Comparison of ENCODE assay signal across 9 cellular contexts in the genomic region with DNA sequence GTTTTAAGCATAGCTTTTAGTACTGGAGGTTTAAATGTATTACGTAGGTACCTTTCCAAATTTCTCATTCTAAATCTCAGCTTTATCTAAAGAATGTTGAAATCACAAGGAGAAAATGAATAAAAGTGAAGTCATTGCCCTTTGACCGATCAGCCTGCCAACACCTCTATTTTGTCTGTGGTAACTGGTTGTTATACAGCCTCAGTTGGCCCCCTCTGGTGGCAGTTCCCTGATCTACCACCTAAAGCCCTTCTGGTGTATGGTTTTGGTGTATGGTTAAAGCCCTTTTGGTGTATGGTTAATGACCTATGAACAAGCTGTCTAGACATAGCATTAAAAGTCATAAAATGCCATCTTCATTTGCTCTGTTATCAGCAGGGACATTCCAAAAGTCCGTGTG.
DNase-seq lines count a peak whose midpoint lies in the region; ATAC-seq and TF ChIP-seq lines count a peak whose summit lies in the region.
"Had no signal": no experiment of that assay in that cellular context is flagged by ENCODE, and none has a peak within 500 bp of the region (broad histone marks: within the 10 kb centered on the region; RNA-seq: fewer than 3 reads in every experiment).

No MANE protein-coding gene starts in this region.

- H3K4me3 ChIP-seq in breast epithelium, result no peak overlapping the region
- no peak overlapping the region for H3K4me3 ChIP-seq in astrocyte of the cerebellum (ENCODE audit: low read depth, low read length)
- no peak overlapping the region for H3K4me3 ChIP-seq in CD8-positive, alpha-beta T cell (ENCODE audit: low read depth, low read length)

- DNase-seq in MCF 10A (ENCODE audit: unreplicated experiment), result peak; percentile 76
- no peak for DNase-seq in breast epithelium (ENCODE audit: low spot score in 2 of 2)
- no peak for DNase-seq in HFFc6
- DNase-seq in NCI-H1092 treated with DMSO at 0.1 percent for 48 hours (lab: John Stamatoyannopoulos, UW), result peak; percentile 41
- DNase-seq in astrocyte of the cerebellum (ENCODE audit: low read depth), result no peak
- DNase-seq in kidney tubule cell (ENCODE audit: low spot score), result peak; percentile 50
- DNase-seq in CD8-positive, alpha-beta T cell, result no peak
- DNase-seq in activated CD4-positive, CD25-positive, alpha-beta regulatory T cell (lab: John Stamatoyannopoulos, UW), result no peak

- H3K4me1 ChIP-seq in breast epithelium, result no peaks in the 10 kb centered on the region
- H3K4me1 ChIP-seq in CD8-positive, alpha-beta T cell (ENCODE audit: insufficient read depth, low read length), result no peaks in the 10 kb centered on the region

- no peak for ATAC-seq in CD8-positive, alpha-beta T cell

- H3K27me3 Mint-ChIP-seq in MCF 10A (ENCODE audit: insufficient read depth, unreplicated experiment) (no peaks in the 10 kb centered on the region), HFFc6 (ENCODE audit: insufficient read depth) (no peaks in the 10 kb centered on the region; the same call in 1 of the 2 replicates)
- no peaks in the 10 kb centered on the region for H3K27me3 Mint-ChIP-seq in CD8-positive, alpha-beta T cell (ENCODE audit: low read depth)
- H3K27me3 Mint-ChIP-seq: dendritic cell treated with granulocyte-macrophage colony-stimulating factor and Interleukin-4, amounts not matched to agents 40 ng/mL and 50 ng/mL, for 4 days had no signal

- POLR2A ChIA-PET in MCF 10A (lab: Yijun Ruan, JAX), result interaction anchor here (0.6 to 0.8 kb wide), 2 partner anchors 27 to 708 kb away, joined by 3 to 5 read pairs; no protein-coding TSS in a partner anchor
- POLR2A ChIA-PET in CD8-positive, alpha-beta T cell (lab: Charles Lee), result no interaction called here

- intact Hi-C loops in MCF 10A (cut with micrococcal nuclease), result loop anchor here (1.0 to 2.0 kb wide), 2 partner anchors 60 to 251 kb away; no protein-coding TSS in a partner anchor
- intact Hi-C loops in breast epithelium (cut with DNase I; ENCODE audit: low total_unique reads), result no loop called here
- intact Hi-C loops in CD8-positive, alpha-beta T cell (cut with DNase I, micrococcal nuclease), result no loop called here

- TF ChIP-seq POLR2A in breast epithelium (IDR thresholded peaks at IDR 0.05), result no peak

- H3K27me3 ChIP-seq in breast epithelium, result no peaks in the 10 kb centered on the region
- H3K27me3 ChIP-seq in CD8-positive, alpha-beta T cell (ENCODE audit: insufficient read depth, low read length), result no peaks in the 10 kb centered on the region

- in situ Hi-C loops in astrocyte of the cerebellum (cut with HindIII; ENCODE audit: low sequenced_read_pairs), result no loop called here

- BruUV-seq in MCF 10A (replicated peaks; lab: Mats Ljungman, UMichigan), result no TSS peak

- H3K9me3 Mint-ChIP-seq in MCF 10A (ENCODE audit: unreplicated experiment) (peaks cover 4% of the 10 kb centered on the region), HFFc6 (no peaks in the 10 kb centered on the region; the same call in 1 of the 2 replicates)
- H3K9me3 Mint-ChIP-seq in CD8-positive, alpha-beta T cell, result peaks cover 16% of the 10 kb centered on the region

- H3K4me3 Mint-ChIP-seq in MCF 10A (ENCODE audit: unreplicated experiment) (no peak overlapping the region), HFFc6 (no peak overlapping the region)
- H3K4me3 Mint-ChIP-seq in CD8-positive, alpha-beta T cell, result no peak overlapping the region
- H3K4me3 Mint-ChIP-seq: dendritic cell treated with granulocyte-macrophage colony-stimulating factor and Interleukin-4, amounts not matched to agents 40 ng/mL and 50 ng/mL, for 4 days had no signal

- H3K4me1 Mint-ChIP-seq in MCF 10A (ENCODE audit: insufficient read depth, unreplicated experiment) (no peaks in the 10 kb centered on the region), HFFc6 (ENCODE audit: low read depth) (no peaks in the 10 kb centered on the region)
- no peaks in the 10 kb centered on the region for H3K4me1 Mint-ChIP-seq in CD8-positive, alpha-beta T cell (ENCODE audit: low read depth)

- H3K27ac Mint-ChIP-seq in MCF 10A (ENCODE audit: low read depth, unreplicated experiment), result no peak overlapping the region
- H3K27ac Mint-ChIP-seq in HFFc6, result no peak overlapping the region
- H3K27ac Mint-ChIP-seq in CD8-positive, alpha-beta T cell, result no peak overlapping the region
- H3K27ac Mint-ChIP-seq: dendritic cell treated with granulocyte-macrophage colony-stimulating factor and Interleukin-4, amounts not matched to agents 40 ng/mL and 50 ng/mL, for 4 days had no signal

- H3K27ac ChIP-seq in breast epithelium, result no peak overlapping the region
- H3K27ac ChIP-seq in CD8-positive, alpha-beta T cell (ENCODE audit: low read depth, low read length), result no peak overlapping the region

- CTCF ChIA-PET in MCF 10A (lab: Yijun Ruan, JAX), result interaction anchor here (0.5 to 1.6 kb wide), 18 partner anchors 8 to 1240 kb away, joined by 3 to 12 read pairs (median 3); no protein-coding TSS in a partner anchor
- CTCF ChIA-PET in CD8-positive, alpha-beta T cell (lab: Charles Lee), result no interaction called here

- H3K36me3 Mint-ChIP-seq in MCF 10A (ENCODE audit: insufficient read depth, unreplicated experiment) (peaks cover 6% of the 10 kb centered on the region), HFFc6 (ENCODE audit: low read depth) (no peaks in the 10 kb centered on the region)
- no peaks in the 10 kb centered on the region for H3K36me3 Mint-ChIP-seq in CD8-positive, alpha-beta T cell

- TF ChIP-seq CTCF in MCF 10A (IDR thresholded peaks at IDR 0.05; ENCODE audit: unreplicated experiment) (peak; percentile 56), breast epithelium (IDR thresholded peaks at IDR 0.05) (no peak), HFFc6 (IDR thresholded peaks at IDR 0.05) (peak; percentile 50), astrocyte of the cerebellum (IDR thresholded peaks at IDR 0.05; ENCODE audit: low read depth, low read length, missing control alignments) (peak; percentile 55)
- no peak for TF ChIP-seq CTCF in CD8-positive, alpha-beta T cell (IDR thresholded peaks at IDR 0.05)

- H3K36me3 ChIP-seq in breast epithelium, result no peaks in the 10 kb centered on the region
- H3K36me3 ChIP-seq in CD8-positive, alpha-beta T cell (ENCODE audit: insufficient read depth, low read length), result no peaks in the 10 kb centered on the region

- H3K9me3 ChIP-seq in breast epithelium, result no peaks in the 10 kb centered on the region
- no peaks in the 10 kb centered on the region for H3K9me3 ChIP-seq in CD8-positive, alpha-beta T cell (ENCODE audit: low read length)

Comparison
In these comparisons a context has a peak if more than half of its experiments do, and no peak if none do; other contexts are left out.
1. DNase-seq: peak in MCF 10A (single experiment), NCI-H1092 treated with DMSO at 0.1 percent for 48 hours (single experiment) and kidney tubule cell (single experiment); none in breast epithelium (0 of 2), HFFc6 (single experiment), astrocyte of the cerebellum (single experiment), CD8-positive, alpha-beta T cell (0 of 7) and activated CD4-positive, CD25-positive, alpha-beta regulatory T cell (0 of 4).
2. CTCF ChIP-seq: peak in MCF 10A (single experiment), HFFc6 (single experiment) and astrocyte of the cerebellum (single experiment); none in breast epithelium (0 of 3) and CD8-positive, alpha-beta T cell (single experiment).